Comparison of ENCODE assay signal across 16 cellular contexts in genomic region chr4:64718091-64718490, GRCh38.
DNase-seq lines count a peak whose midpoint lies in the region; ATAC-seq and TF ChIP-seq lines count a peak whose summit lies in the region.
"Had no signal": no experiment of that assay in that cellular context is flagged by ENCODE, and none has a peak within 500 bp of the region (broad histone marks: within the 10 kb centered on the region; RNA-seq: fewer than 3 reads in every experiment).

No MANE protein-coding gene starts in this region.

- peaks cover 26% of the 10 kb centered on the region for H3K9me3 Mint-ChIP-seq in GM23338
- H3K9me3 Mint-ChIP-seq: nephron had no signal

- H3K27me3 ChIP-seq in GM23338 (ENCODE audit: insufficient read depth): no peaks in the 10 kb centered on the region
- no peaks in the 10 kb centered on the region for H3K27me3 ChIP-seq in transverse colon
- H3K27me3 ChIP-seq: left lung had no signal

- TF ChIP-seq EP300 in transverse colon (IDR thresholded peaks at IDR 0.05; ENCODE audit: low read depth): no peak

- H3K4me3 ChIP-seq in GM23338: no peak overlapping the region
- H3K4me3 ChIP-seq in transverse colon: no peak overlapping the region
- H3K4me3 ChIP-seq: left lung, skin epidermis had no signal

- peaks cover 9% of the 10 kb centered on the region; the same call in 1 of the 2 replicates for H3K4me1 ChIP-seq in GM23338 (ENCODE audit: insufficient read depth)
- no peaks in the 10 kb centered on the region for H3K4me1 ChIP-seq in transverse colon
- H3K4me1 ChIP-seq: left lung had no signal

- no peak for TF ChIP-seq POLR2A in transverse colon (IDR thresholded peaks at IDR 0.05)

- in situ Hi-C loops in transverse colon (cut with MboI; ENCODE audit: low pct_ligation_motif_present in 1 of 4, low pct_unique_long_range_greater_than_20kb in 1 of 4, low sequenced_read_pairs in 3 of 4): no loop called here

- no peak overlapping the region for H3K4me3 Mint-ChIP-seq in GM23338
- H3K4me3 Mint-ChIP-seq: CD14-positive monocyte, nephron had no signal

- H3K36me3 Mint-ChIP-seq in GM23338 (ENCODE audit: low read depth): peaks cover 53% of the 10 kb centered on the region
- H3K36me3 Mint-ChIP-seq: CD14-positive monocyte had no signal

- H3K4me1 Mint-ChIP-seq in GM23338: peaks cover 8% of the 10 kb centered on the region
- H3K4me1 Mint-ChIP-seq: CD14-positive monocyte, nephron had no signal

- no peak overlapping the region for H2AFZ ChIP-seq in GM23338

- DNase-seq in GM23338 (ENCODE audit: low spot score) (peak; percentile 45), NCI-H69 (lab: John Stamatoyannopoulos, UW) (peak; percentile 33), cerebellar cortex (ENCODE audit: low spot score) (peak; percentile 80), non-pigmented ciliary epithelial cell (ENCODE audit: low read depth) (peak; percentile 35), transverse colon (no peak), NCI-H187 treated with DMSO at 0.1 percent for 48 hours (lab: John Stamatoyannopoulos, UW) (no peak)
- DNase-seq in stimulated activated naive CD8-positive, alpha-beta T cell treated with anti-CD3 and anti-CD28 coated beads, Interleukin-15, Interleukin-2, amounts not matched to agents 100 U/mL and 50 U/mL, for 24 hours: no peak
- DNase-seq in activated effector memory CD4-positive, alpha-beta T cell treated with Interleukin-2 at 50 U/mL for 16 hours: no peak
- DNase-seq: activated naive CD4-positive, alpha-beta T cell treated with anti-CD3 and anti-CD28 coated beads, Interleukin-2, amount 50 U/mL, for 16 hours; cerebellar nuclear complex; IMR-90; left lung; SIG-M5 had no signal

- TF ChIP-seq CTCF in GM23338 (conservative IDR thresholded peaks at IDR 0.05; ENCODE audit: low read depth in 2 of 2) (peak; percentile 33 to 65; a peak in 3 of 4 replicates), transverse colon (IDR thresholded peaks at IDR 0.05) (no peak)

- no peaks in the 10 kb centered on the region for H3K27me3 Mint-ChIP-seq in GM23338 (ENCODE audit: insufficient read depth, low read depth, poor library complexity)

- intact Hi-C loops in transverse colon (cut with DNase I; ENCODE audit: low total_unique reads): no loop called here

- H3K27ac ChIP-seq in GM23338 (ENCODE audit: low read depth) (no peak overlapping the region), transverse colon (no peak overlapping the region)
- H3K27ac ChIP-seq: left lung, skin epidermis had no signal

- no peaks in the 10 kb centered on the region for H4K20me1 ChIP-seq in GM23338 (replicated peaks; ENCODE audit: insufficient read depth)

- H3K27ac Mint-ChIP-seq in GM23338: no peak overlapping the region
- H3K27ac Mint-ChIP-seq: CD14-positive monocyte, nephron had no signal

- H3K79me2 ChIP-seq in GM23338 (replicated peaks; ENCODE audit: insufficient read depth): no peaks in the 10 kb centered on the region

- H3K36me3 ChIP-seq in GM23338 (ENCODE audit: insufficient read depth) (0 out of 2 replicates have a peak, but pooled peaks cover 4% of the 10 kb centered on the region), transverse colon (no peaks in the 10 kb centered on the region)
- H3K36me3 ChIP-seq: left lung had no signal

- no peak overlapping the region for H3K4me2 ChIP-seq in GM23338

- 67 to 87% methylated on average over 3 of the region's 3 CpGs for WGBS in transverse colon (ENCODE audit: low coverage in 1 of 2), 2 donors

- no peak; the same call in 2 of the 3 replicates for ATAC-seq in GM23338
- ATAC-seq in stimulated activated naive CD8-positive, alpha-beta T cell treated with anti-CD3 and anti-CD28 coated beads, Interleukin-15, Interleukin-2, amounts not matched to agents 100 U/mL and 50 U/mL, for 24 hours: no peak
- ATAC-seq: left lung had no signal

- H3F3A ChIP-seq in GM23338 (replicated peaks; ENCODE audit: low read depth): no peaks in the 10 kb centered on the region

- peaks cover 5% of the 10 kb centered on the region for H3K9me2 ChIP-seq in GM23338 (ENCODE audit: insufficient read depth)

- H3K9me3 ChIP-seq in transverse colon: no peaks in the 10 kb centered on the region
- H3K9me3 ChIP-seq: left lung had no signal

TF ChIP-seq in GM23338, 12 proteins besides CTCF, POLR2A, EP300 and RAD21 (continues in another document):
- TF ChIP-seq REST (IDR thresholded peaks at IDR 0.05; ENCODE audit: unreplicated experiment) (no peak), ZNF114 (CRISPR knock-in tag; IDR thresholded peaks at IDR 0.05) (no peak), ZNF331 (CRISPR knock-in tag; IDR thresholded peaks at IDR 0.05; ENCODE audit: low read depth) (no peak), ETS1 (IDR thresholded peaks at IDR 0.05) (no peak), NANOG (IDR thresholded peaks at IDR 0.05; ENCODE audit: borderline replicate concordance) (no peak), EZH2 (IDR thresholded peaks at IDR 0.05; ENCODE audit: low read depth, unreplicated experiment) (no peak)

Comparison
In these comparisons a context has a peak if more than half of its experiments do, and no peak if none do; other contexts are left out.
1. DNase-seq: peak in GM23338 (single experiment), NCI-H69 (single experiment), cerebellar cortex (single experiment) and non-pigmented ciliary epithelial cell (single experiment); none in transverse colon (single experiment), NCI-H187 treated with DMSO at 0.1 percent for 48 hours (single experiment), stimulated activated naive CD8-positive, alpha-beta T cell treated with anti-CD3 and anti-CD28 coated beads, Interleukin-15, Interleukin-2, amounts not matched to agents 100 U/mL and 50 U/mL, for 24 hours (single experiment) and activated effector memory CD4-positive, alpha-beta T cell treated with Interleukin-2 at 50 U/mL for 16 hours (single experiment).
2. CTCF ChIP-seq: peak in GM23338 (2 of 2); none in transverse colon (0 of 5).